23 cellular contexts compared by ENCODE assay signal in genomic region chr18:10351858-10352257, GRCh38.
"Had no signal": no experiment of that assay in that cellular context is flagged by ENCODE, and none has a peak within 500 bp of the region (broad histone marks: within the 10 kb centered on the region; RNA-seq: fewer than 3 reads in every experiment).

No MANE protein-coding gene starts in this region.

- H3K9ac ChIP-seq: SK-N-SH had no signal

- H3K27ac ChIP-seq: left lung, ovary, testis, VCaP had no signal

- H3K36me3 ChIP-seq: left lung, ovary, sigmoid colon had no signal

- H3K27me3 ChIP-seq: left lung, ovary, sigmoid colon, testis had no signal

- H3K4me1 ChIP-seq: testis had no signal

- H3K4me3 ChIP-seq: left lung, ovary, sigmoid colon, testis had no signal

- DNase-seq: activated CD4-positive, alpha-beta memory T cell treated with anti-CD3 and anti-CD28 coated beads, Interleukin-2, amount 10 ng/mL, durations not matched to agents 7 days and 5 days; activated CD4-positive, alpha-beta T cell treated with anti-CD3 and anti-CD28 coated beads, Interleukin-2, amount 10 ng/mL, durations not matched to agents 24 days and 14 days; activated CD8-positive, alpha-beta memory T cell treated with anti-CD3 and anti-CD28 coated beads, Interleukin-2, amount 10 ng/mL, durations not matched to agents 7 days and 5 days; activated effector memory CD4-positive, alpha-beta T cell treated with anti-CD3 and anti-CD28 coated beads, Interleukin-2, amount 50 U/mL, for 16 hours; activated naive CD4-positive, alpha-beta T cell treated with anti-CD3 and anti-CD28 coated beads, Interleukin-2, amount 10 ng/mL, durations not matched to agents 7 days and 5 days; activated T-cell treated with anti-CD3 and anti-CD28 coated beads for 4 hours; amygdala; dermis blood vessel endothelial cell; effector CD8-positive, alpha-beta T cell; erythroblast; kidney; left lung; midbrain; ovary; sigmoid colon; SK-N-SH; stimulated activated CD4-positive, alpha-beta T cell treated with anti-CD3 and anti-CD28 coated beads, Interleukin-2, amount 100 ng/mL, for 48 hours; stimulated activated CD8-positive, alpha-beta memory T cell treated with anti-CD3 and anti-CD28 coated beads, Interleukin-4, amount 100 ng/mL, for 48 hours; stimulated activated naive B cell treated with anti-CD40 and anti-IgM and Interleukin-4, amounts not matched to agents 10 μg/mL and 1 μg/mL and 100 μg/mL, for 72 hours; testis had no signal

- H3K9me3 ChIP-seq: ovary, SK-N-SH, testis had no signal

- ATAC-seq: activated CD4-positive, CD25-positive, alpha-beta regulatory T cell treated with anti-CD3 and anti-CD28 coated beads, Interleukin-2, amount 50 U/mL, for 24 hours; activated CD8-positive, alpha-beta memory T cell treated with anti-CD3 and anti-CD28 coated beads, Interleukin-2, amount 10 ng/mL, durations not matched to agents 7 days and 5 days; left lung; natural killer cell treated with Interleukin-12 subunit alpha and Interleukin-12 subunit beta and Interleukin-15 and Interleukin-18, amount 100 ng/mL, for 72 hours; stimulated activated naive B cell treated with anti-CD40 and anti-IgM and Interleukin-4, amounts not matched to agents 10 μg/mL and 1 μg/mL and 100 μg/mL, for 72 hours had no signal

- H3K4me2 ChIP-seq: SK-N-SH had no signal
